In genomic region chr11:6418199-6418957, GRCh38 we compare ENCODE assay signal across 9 cellular contexts. TPM values are rescaled to one million over a fixed set of nuclear protein-coding genes. Genes with fewer than 3 reads are reported as not detected.
DNase-seq lines count a peak whose midpoint lies in the region; ATAC-seq lines count a peak whose summit lies in the region.
"Had no signal": no experiment of that assay in that cellular context is flagged by ENCODE, and none has a peak within 500 bp of the region (broad histone marks: within the 10 kb centered on the region; RNA-seq: fewer than 3 reads in every experiment).

No MANE protein-coding gene starts in this region.

- CTCF ChIA-PET in activated naive CD4-positive, alpha-beta T cell treated with anti-CD3 and anti-CD28 coated beads for 36 hours (lab: Charles Lee) = interaction anchor here (0.7 to 4.4 kb wide), 9 partner anchors 10 to 56 kb away, joined by 3 to 33 read pairs (median 5); partner anchors contain the start of gene HPX

- H3K9me3 ChIP-seq in mesodermal cell (ENCODE audit: control insufficient read depth, low read length) = no peaks in the 10 kb centered on the region

- no peak overlapping the region for H3K4me3 Mint-ChIP-seq in activated naive CD4-positive, alpha-beta T cell treated with anti-CD3 and anti-CD28 coated beads for 36 hours

- H3K27ac ChIP-seq in cingulate gyrus (ENCODE audit: low read depth, low read length) (peak overlapping the region; percentile 93), mesodermal cell (ENCODE audit: low read depth, low read length, severe bottlenecking) (no peak overlapping the region)

- ATAC-seq in HG02870 (IDR thresholded peaks at IDR 0.05; ENCODE audit: unreplicated experiment) (peak; percentile 22), GM19463 (IDR thresholded peaks at IDR 0.05; ENCODE audit: unreplicated experiment) (no peak)

- no peaks in the 10 kb centered on the region for H3K27me3 Mint-ChIP-seq in activated naive CD4-positive, alpha-beta T cell treated with anti-CD3 and anti-CD28 coated beads for 36 hours (ENCODE audit: low read depth)

- WGBS in mesodermal cell (ENCODE audit: insufficient coverage in 2 of 2), 2 experiments = 10% methylated on average over 24 to 28 of the region's 40 CpGs

- peak overlapping the region; percentile 82 for H3K4me3 ChIP-seq in mesodermal cell (ENCODE audit: extremely low read depth, insufficient read depth, low read length, poor library complexity, severe bottlenecking)

- DNase-seq in COLO668 (lab: John Stamatoyannopoulos, UW; ENCODE audit: unreplicated experiment) (peak; percentile 19), OCI-M1 (lab: John Stamatoyannopoulos, UW) (no peak), cerebellar cortex (ENCODE audit: low spot score) (no peak)
- DNase-seq in activated naive CD4-positive, alpha-beta T cell treated with anti-CD3 and anti-CD28 coated beads for 36 hours = no peak

- no peak overlapping the region for H3K27ac Mint-ChIP-seq in activated naive CD4-positive, alpha-beta T cell treated with anti-CD3 and anti-CD28 coated beads for 36 hours

- H3K4me1 Mint-ChIP-seq in activated naive CD4-positive, alpha-beta T cell treated with anti-CD3 and anti-CD28 coated beads for 36 hours (ENCODE audit: low read depth) = peaks cover 3% of the 10 kb centered on the region

- H3K9me3 Mint-ChIP-seq in activated naive CD4-positive, alpha-beta T cell treated with anti-CD3 and anti-CD28 coated beads for 36 hours = no peaks in the 10 kb centered on the region

- intact Hi-C loops in activated naive CD4-positive, alpha-beta T cell treated with anti-CD3 and anti-CD28 coated beads for 36 hours (cut with micrococcal nuclease) = loop anchor here (2.0 to 10.0 kb wide), 4 partner anchors 16 to 1814 kb away; partner anchors contain the start of genes TRIM22, TRIM5 and TRIM68

- no peaks in the 10 kb centered on the region for H3K36me3 ChIP-seq in mesodermal cell (ENCODE audit: control insufficient read depth, insufficient read depth, low read length)

- peaks cover 14% of the 10 kb centered on the region for H3K4me1 ChIP-seq in mesodermal cell (ENCODE audit: control insufficient read depth, insufficient read depth, low read length, poor library complexity, severe bottlenecking)

- H3K36me3 Mint-ChIP-seq in activated naive CD4-positive, alpha-beta T cell treated with anti-CD3 and anti-CD28 coated beads for 36 hours (ENCODE audit: low read depth) = no peaks in the 10 kb centered on the region

RNA-seq across cellular contexts. Expression of gene APBB1, which starts 0.5 kb away (rescaled TPM):
- 58.2 TPM for polyA plus RNA-seq in mesodermal cell (2013, experiment 1 of 2)
- polyA plus RNA-seq in mesodermal cell (2013, experiment 2 of 2) = 54.6 TPM
- 10 to 100 TPM; 44.5 to 45.1 TPM for total RNA-seq in activated naive CD4-positive, alpha-beta T cell treated with anti-CD3 and anti-CD28 coated beads for 36 hours

RNA-seq across cellular contexts. Expression of gene HPX, which starts 22.4 kb away (rescaled TPM):
- polyA plus RNA-seq in mesodermal cell (2013, experiment 1 of 2) = 0.66 TPM
- polyA plus RNA-seq in mesodermal cell (2013, experiment 2 of 2) = 1.4 TPM
- total RNA-seq in activated naive CD4-positive, alpha-beta T cell treated with anti-CD3 and anti-CD28 coated beads for 36 hours = under 1 TPM in 1 of 2 experiments, not detected in 1; 0.64 TPM
- total RNA-seq: NCI-H460 had no signal

RNA-seq across cellular contexts. Expression of gene SMPD1, which starts 28.1 kb away (rescaled TPM):
- 22.1 TPM for polyA plus RNA-seq in mesodermal cell (2013, experiment 1 of 2)
- 20.2 TPM for polyA plus RNA-seq in mesodermal cell (2013, experiment 2 of 2)
- 10 to 100 TPM; 24.5 to 27.5 TPM for total RNA-seq in activated naive CD4-positive, alpha-beta T cell treated with anti-CD3 and anti-CD28 coated beads for 36 hours

RNA-seq across cellular contexts. Expression of gene TRIM3, which starts 55.4 kb away (rescaled TPM):
- 17.5 TPM for polyA plus RNA-seq in mesodermal cell (2013, experiment 1 of 2)
- polyA plus RNA-seq in mesodermal cell (2013, experiment 2 of 2) = 16.4 TPM
- total RNA-seq in activated naive CD4-positive, alpha-beta T cell treated with anti-CD3 and anti-CD28 coated beads for 36 hours = 1 to 10 TPM; 7.7 to 9.4 TPM
